In genomic region chr3:4814302-4814903, GRCh38 we compare ENCODE assay signal across 12 cellular contexts.
A peak's percentile ranks its signal among the peaks of the same experiment; 100 is the strongest.
DNase-seq lines count a peak whose midpoint lies in the region; ATAC-seq and TF ChIP-seq lines count a peak whose summit lies in the region.
"Had no signal": no experiment of that assay in that cellular context is flagged by ENCODE, and none has a peak within 500 bp of the region (broad histone marks: within the 10 kb centered on the region; RNA-seq: fewer than 3 reads in every experiment).

No MANE protein-coding gene starts in this region.

- H3K4me1 ChIP-seq in mucosa of descending colon (ENCODE audit: low read depth), result no peaks in the 10 kb centered on the region

- no peak overlapping the region for H3K4me3 Mint-ChIP-seq in stimulated activated naive CD8-positive, alpha-beta T cell treated with anti-CD3 and anti-CD28 coated beads, Interleukin-15, Interleukin-2, amounts not matched to agents 100 ng/mL and 50 ng/mL, for 24 hours

- DNase-seq in stimulated activated naive CD8-positive, alpha-beta T cell treated with anti-CD3 and anti-CD28 coated beads, Interleukin-15, Interleukin-2, amounts not matched to agents 100 U/mL and 50 U/mL, for 24 hours, result no peak
- DNase-seq in mucosa of descending colon, result no peak
- no peak for DNase-seq in NCI-H1694 treated with DMSO at 0.1 percent for 48 hours (lab: John Stamatoyannopoulos, UW)
- DNase-seq in mucosa of gallbladder (ENCODE audit: low spot score), result no peak
- DNase-seq: activated T-cell treated with anti-CD3 and anti-CD28 coated beads, Interleukin-2, amount 50 U/mL, for 1 hour; midbrain; NCI-H2171 had no signal

- peaks cover 10% of the 10 kb centered on the region for H3K9me3 ChIP-seq in mucosa of descending colon

- intact Hi-C loops in mucosa of descending colon (cut with DNase I, micrococcal nuclease), result no loop called here

- H3K36me3 ChIP-seq in mucosa of descending colon (ENCODE audit: low read depth), result no peaks in the 10 kb centered on the region

- no peak overlapping the region for H3K4me3 ChIP-seq in mucosa of descending colon
- H3K4me3 ChIP-seq: GM12878 had no signal

- peak overlapping the region; percentile 16 for H3K27ac Mint-ChIP-seq in stimulated activated naive CD8-positive, alpha-beta T cell treated with anti-CD3 and anti-CD28 coated beads, Interleukin-15, Interleukin-2, amounts not matched to agents 100 ng/mL and 50 ng/mL, for 24 hours

- H3K9me3 Mint-ChIP-seq in stimulated activated naive CD8-positive, alpha-beta T cell treated with anti-CD3 and anti-CD28 coated beads, Interleukin-15, Interleukin-2, amounts not matched to agents 100 ng/mL and 50 ng/mL, for 24 hours, result peaks cover 9% of the 10 kb centered on the region

- ATAC-seq in stimulated activated naive CD8-positive, alpha-beta T cell treated with anti-CD3 and anti-CD28 coated beads, Interleukin-15, Interleukin-2, amounts not matched to agents 100 U/mL and 50 U/mL, for 24 hours, result no peak
- ATAC-seq in esophagus mucosa (peak; percentile 77), mucosa of descending colon (peak; percentile 29), GM19467 (IDR thresholded peaks at IDR 0.05; ENCODE audit: unreplicated experiment) (no peak), GM19452 (IDR thresholded peaks at IDR 0.05; ENCODE audit: unreplicated experiment) (no peak)
- ATAC-seq: GM12878 had no signal

- H3K4me1 Mint-ChIP-seq in stimulated activated naive CD8-positive, alpha-beta T cell treated with anti-CD3 and anti-CD28 coated beads, Interleukin-15, Interleukin-2, amounts not matched to agents 100 ng/mL and 50 ng/mL, for 24 hours (ENCODE audit: low read depth), result peaks cover 18% of the 10 kb centered on the region

- no peak for TF ChIP-seq CTCF in mucosa of descending colon (IDR thresholded peaks at IDR 0.05)

- peaks cover 81% of the 10 kb centered on the region for H3K36me3 Mint-ChIP-seq in stimulated activated naive CD8-positive, alpha-beta T cell treated with anti-CD3 and anti-CD28 coated beads, Interleukin-15, Interleukin-2, amounts not matched to agents 100 ng/mL and 50 ng/mL, for 24 hours (ENCODE audit: low read depth)

- no peaks in the 10 kb centered on the region for H3K27me3 Mint-ChIP-seq in stimulated activated naive CD8-positive, alpha-beta T cell treated with anti-CD3 and anti-CD28 coated beads, Interleukin-15, Interleukin-2, amounts not matched to agents 100 ng/mL and 50 ng/mL, for 24 hours

Comparison
In these comparisons a context has a peak if more than half of its experiments do, and no peak if none do; other contexts are left out.
1. ATAC-seq: peak in esophagus mucosa (single experiment) and mucosa of descending colon (single experiment); none in stimulated activated naive CD8-positive, alpha-beta T cell treated with anti-CD3 and anti-CD28 coated beads, Interleukin-15, Interleukin-2, amounts not matched to agents 100 U/mL and 50 U/mL, for 24 hours (single experiment), GM19467 (single experiment) and GM19452 (single experiment).